Comparison of ENCODE assay signal across 24 cellular contexts in genomic region chr5:81249240-81249639, GRCh38. TPM values are rescaled to one million over a fixed set of nuclear protein-coding genes. Genes with fewer than 3 reads are reported as not detected.
"Had no signal": no experiment of that assay in that cellular context is flagged by ENCODE, and none has a peak within 500 bp of the region (broad histone marks: within the 10 kb centered on the region; RNA-seq: fewer than 3 reads in every experiment).

No MANE protein-coding gene starts in this region.

- H3K9me3 ChIP-seq: breast epithelium had no signal

- H3K27ac Mint-ChIP-seq: activated CD4-positive, alpha-beta T cell treated with anti-CD3 and anti-CD28 coated beads, Interleukin-2, amount 10 ng/mL, durations not matched to agents 24 days and 14 days; activated CD8-positive, alpha-beta memory T cell treated with anti-CD3 and anti-CD28 coated beads, Interleukin-2, amount 10 ng/mL, durations not matched to agents 7 days and 5 days; activated naive CD4-positive, alpha-beta T cell treated with anti-CD3 and anti-CD28 coated beads, Interleukin-2, amount 50 U/mL, for 24 hours; activated T-cell treated with anti-CD3 and anti-CD28 coated beads, Interleukin-2, amount 50 U/mL, for 24 hours; activated T-helper 1 cell treated with anti-CD3 and anti-CD28 coated beads, Interleukin-12 subunit alpha, Interleukin-12 subunit beta, Interleukin-2, Interleukin-4 antibody, amounts not matched to agents 30 ng/mL and 10 ng/mL and 1 ng/mL, durations not matched to agents 14 hours and 24 hours and 36 hours; IgD-negative memory B cell; T-helper 1 cell treated with Interleukin-12 subunit alpha and Interleukin-12 subunit beta and Interleukin-4 antibody, amounts not matched to agents 30 μg/mL and 1 μg/mL, for 36 hours had no signal

- H3K36me3 ChIP-seq: breast epithelium had no signal

- H3K27me3 Mint-ChIP-seq: activated CD4-positive, alpha-beta T cell treated with anti-CD3 and anti-CD28 coated beads, Interleukin-2, amount 10 ng/mL, durations not matched to agents 24 days and 14 days; activated CD8-positive, alpha-beta memory T cell treated with anti-CD3 and anti-CD28 coated beads, Interleukin-2, amount 10 ng/mL, durations not matched to agents 7 days and 5 days; activated naive CD4-positive, alpha-beta T cell treated with anti-CD3 and anti-CD28 coated beads, Interleukin-2, amount 50 U/mL, for 24 hours; activated T-cell treated with anti-CD3 and anti-CD28 coated beads, Interleukin-2, amount 50 U/mL, for 24 hours; IgD-negative memory B cell had no signal

- DNase-seq: activated CD4-positive, alpha-beta T cell treated with anti-CD3 and anti-CD28 coated beads, Interleukin-2, amount 10 ng/mL, durations not matched to agents 24 days and 14 days; activated CD4-positive, alpha-beta T cell treated with anti-CD3 and anti-CD28 coated beads, Interleukin-2, amount 50 U/mL, for 48 hours; activated CD4-positive, CD25-positive, alpha-beta regulatory T cell treated with anti-CD3 and anti-CD28 coated beads, Interleukin-2, amount 50 U/mL, for 72 hours; activated CD8-positive, alpha-beta memory T cell treated with anti-CD3 and anti-CD28 coated beads, Interleukin-2, amount 10 ng/mL, durations not matched to agents 7 days and 5 days; activated effector memory CD4-positive, alpha-beta T cell treated with Interleukin-2 at 50 U/mL for 16 hours; activated naive CD4-positive, alpha-beta T cell; activated T-cell treated with anti-CD3 and anti-CD28 coated beads, Interleukin-2, amount 50 U/mL, for 24 hours; aorta; caudate nucleus; KG1; NCI-H1048; NCI-H1694; NCI-H2081; NCI-H226; NCI-H524 treated with DMSO at 0.1 percent for 48 hours; SHP77 treated with DMSO at 0.1 percent for 48 hours had no signal

- H3K4me1 Mint-ChIP-seq: activated CD4-positive, alpha-beta T cell treated with anti-CD3 and anti-CD28 coated beads, Interleukin-2, amount 10 ng/mL, durations not matched to agents 24 days and 14 days; activated CD8-positive, alpha-beta memory T cell treated with anti-CD3 and anti-CD28 coated beads, Interleukin-2, amount 10 ng/mL, durations not matched to agents 7 days and 5 days; activated naive CD4-positive, alpha-beta T cell treated with anti-CD3 and anti-CD28 coated beads, Interleukin-2, amount 50 U/mL, for 24 hours had no signal

- H3K4me3 Mint-ChIP-seq: activated CD4-positive, alpha-beta T cell treated with anti-CD3 and anti-CD28 coated beads, Interleukin-2, amount 10 ng/mL, durations not matched to agents 24 days and 14 days; activated CD8-positive, alpha-beta memory T cell treated with anti-CD3 and anti-CD28 coated beads, Interleukin-2, amount 10 ng/mL, durations not matched to agents 7 days and 5 days; activated naive CD4-positive, alpha-beta T cell treated with anti-CD3 and anti-CD28 coated beads, Interleukin-2, amount 50 U/mL, for 24 hours; activated T-cell treated with anti-CD3 and anti-CD28 coated beads, Interleukin-2, amount 50 U/mL, for 24 hours; activated T-helper 1 cell treated with anti-CD3 and anti-CD28 coated beads, Interleukin-12 subunit alpha, Interleukin-12 subunit beta, Interleukin-2, Interleukin-4 antibody, amounts not matched to agents 30 ng/mL and 10 ng/mL and 1 ng/mL, durations not matched to agents 14 hours and 24 hours and 36 hours; IgD-negative memory B cell; T-helper 1 cell treated with Interleukin-12 subunit alpha and Interleukin-12 subunit beta and Interleukin-4 antibody, amounts not matched to agents 30 μg/mL and 1 μg/mL, for 36 hours had no signal

- ATAC-seq: activated CD8-positive, alpha-beta memory T cell treated with anti-CD3 and anti-CD28 coated beads, Interleukin-2, amount 10 ng/mL, durations not matched to agents 7 days and 5 days had no signal

- H3K27me3 ChIP-seq: breast epithelium had no signal

- H3K9me3 Mint-ChIP-seq: activated CD4-positive, alpha-beta T cell treated with anti-CD3 and anti-CD28 coated beads, Interleukin-2, amount 10 ng/mL, durations not matched to agents 24 days and 14 days; activated naive CD4-positive, alpha-beta T cell treated with anti-CD3 and anti-CD28 coated beads, Interleukin-2, amount 50 U/mL, for 24 hours; activated T-cell treated with anti-CD3 and anti-CD28 coated beads, Interleukin-2, amount 50 U/mL, for 24 hours; activated T-helper 1 cell treated with anti-CD3 and anti-CD28 coated beads, Interleukin-12 subunit alpha, Interleukin-12 subunit beta, Interleukin-2, Interleukin-4 antibody, amounts not matched to agents 30 ng/mL and 10 ng/mL and 1 ng/mL, durations not matched to agents 14 hours and 24 hours and 36 hours; IgD-negative memory B cell; T-helper 1 cell treated with Interleukin-12 subunit alpha and Interleukin-12 subunit beta and Interleukin-4 antibody, amounts not matched to agents 30 μg/mL and 1 μg/mL, for 36 hours had no signal

- H3K4me3 ChIP-seq: breast epithelium had no signal

RNA-seq across cellular contexts. Expression of gene CKMT2, which starts 16.1 kb away (rescaled TPM):
- total RNA-seq: activated CD4-positive, alpha-beta T cell treated with anti-CD3 and anti-CD28 coated beads, Interleukin-2, amount 10 ng/mL, durations not matched to agents 24 days and 14 days; activated CD8-positive, alpha-beta memory T cell treated with anti-CD3 and anti-CD28 coated beads, Interleukin-2, amount 10 ng/mL, durations not matched to agents 7 days and 5 days; activated T-helper 1 cell treated with anti-CD3 and anti-CD28 coated beads, Interleukin-12 subunit alpha, Interleukin-12 subunit beta, Interleukin-2, Interleukin-4 antibody, amounts not matched to agents 30 ng/mL and 10 ng/mL and 1 ng/mL, durations not matched to agents 14 hours and 24 hours and 36 hours; LHCN-M2; M059J; SK-MEL-5 had no signal
- polyA plus RNA-seq: IgD-negative memory B cell had no signal
